In the genomic region with DNA sequence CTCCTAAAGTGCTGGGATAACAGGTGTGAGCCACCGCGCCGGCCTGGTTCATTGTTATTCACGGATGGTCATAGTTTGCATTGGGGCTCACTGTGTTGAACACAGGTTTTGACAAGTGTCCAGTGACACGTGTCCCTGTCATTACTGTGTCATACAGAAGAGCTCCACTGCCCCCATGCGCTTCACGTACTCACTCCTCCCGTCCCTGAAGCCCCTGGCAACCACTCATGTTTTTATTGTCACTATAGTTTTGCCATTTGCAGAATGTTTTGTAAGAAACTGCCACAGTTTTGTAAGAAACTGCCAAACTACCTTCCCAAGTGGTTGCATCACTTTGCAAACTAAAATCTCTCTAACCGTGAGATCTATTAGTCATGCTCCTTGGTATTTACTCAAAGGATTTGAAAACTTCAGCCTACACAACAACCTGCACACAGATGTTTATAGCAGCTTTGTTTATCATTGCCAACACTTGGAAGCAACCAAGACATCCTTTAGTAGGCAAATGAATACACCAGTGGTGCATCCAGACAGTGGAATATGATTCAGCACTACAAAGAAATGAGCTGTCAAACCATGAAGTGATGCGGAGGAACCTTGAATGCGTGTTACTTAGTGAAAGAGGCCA, we compare ENCODE assay signal across 1 cellular context.
TF ChIP-seq lines count a peak whose summit lies in the region.

No MANE protein-coding gene starts in this region.

TF ChIP-seq in K562, 482 proteins besides CTCF, POLR2A, EP300 and RAD21 (continued from another document and continues in another):
- no peak for TF ChIP-seq ZNF212 (CRISPR knock-in tag; IDR thresholded peaks at IDR 0.05)
- TF ChIP-seq SAFB2 (IDR thresholded peaks at IDR 0.05; ENCODE audit: borderline replicate concordance, low read depth, low read length, severe bottlenecking) = no peak
- TF ChIP-seq, protein P1, sequence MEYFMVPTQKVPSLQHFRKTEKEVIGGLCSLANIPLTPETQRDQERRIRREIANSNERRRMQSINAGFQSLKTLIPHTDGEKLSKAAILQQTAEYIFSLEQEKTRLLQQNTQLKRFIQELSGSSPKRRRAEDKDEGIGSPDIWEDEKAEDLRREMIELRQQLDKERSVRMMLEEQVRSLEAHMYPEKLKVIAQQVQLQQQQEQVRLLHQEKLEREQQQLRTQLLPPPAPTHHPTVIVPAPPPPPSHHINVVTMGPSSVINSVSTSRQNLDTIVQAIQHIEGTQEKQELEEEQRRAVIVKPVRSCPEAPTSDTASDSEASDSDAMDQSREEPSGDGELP (CRISPR knock-in tag; IDR thresholded peaks at IDR 0.05; ENCODE audit: borderline replicate concordance) = no peak
- TF ChIP-seq TCFL5 (CRISPR knock-in tag; conservative IDR thresholded peaks at IDR 0.05) = no peak
- no peak for TF ChIP-seq MCM2 (IDR thresholded peaks at IDR 0.05; ENCODE audit: low read depth)
- no peak for TF ChIP-seq ADNP (tag; IDR thresholded peaks at IDR 0.05)
- TF ChIP-seq, protein P2, sequence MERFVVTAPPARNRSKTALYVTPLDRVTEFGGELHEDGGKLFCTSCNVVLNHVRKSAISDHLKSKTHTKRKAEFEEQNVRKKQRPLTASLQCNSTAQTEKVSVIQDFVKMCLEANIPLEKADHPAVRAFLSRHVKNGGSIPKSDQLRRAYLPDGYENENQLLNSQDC (CRISPR knock-in tag; IDR thresholded peaks at IDR 0.05) = no peak
- TF ChIP-seq HDAC1 (IDR thresholded peaks at IDR 0.05) = no peak
- TF ChIP-seq, protein P3, sequence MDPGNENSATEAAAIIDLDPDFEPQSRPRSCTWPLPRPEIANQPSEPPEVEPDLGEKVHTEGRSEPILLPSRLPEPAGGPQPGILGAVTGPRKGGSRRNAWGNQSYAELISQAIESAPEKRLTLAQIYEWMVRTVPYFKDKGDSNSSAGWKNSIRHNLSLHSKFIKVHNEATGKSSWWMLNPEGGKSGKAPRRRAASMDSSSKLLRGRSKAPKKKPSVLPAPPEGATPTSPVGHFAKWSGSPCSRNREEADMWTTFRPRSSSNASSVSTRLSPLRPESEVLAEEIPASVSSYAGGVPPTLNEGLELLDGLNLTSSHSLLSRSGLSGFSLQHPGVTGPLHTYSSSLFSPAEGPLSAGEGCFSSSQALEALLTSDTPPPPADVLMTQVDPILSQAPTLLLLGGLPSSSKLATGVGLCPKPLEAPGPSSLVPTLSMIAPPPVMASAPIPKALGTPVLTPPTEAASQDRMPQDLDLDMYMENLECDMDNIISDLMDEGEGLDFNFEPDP (CRISPR knock-in tag; IDR thresholded peaks at IDR 0.05) = no peak
- TF ChIP-seq, protein P4, sequence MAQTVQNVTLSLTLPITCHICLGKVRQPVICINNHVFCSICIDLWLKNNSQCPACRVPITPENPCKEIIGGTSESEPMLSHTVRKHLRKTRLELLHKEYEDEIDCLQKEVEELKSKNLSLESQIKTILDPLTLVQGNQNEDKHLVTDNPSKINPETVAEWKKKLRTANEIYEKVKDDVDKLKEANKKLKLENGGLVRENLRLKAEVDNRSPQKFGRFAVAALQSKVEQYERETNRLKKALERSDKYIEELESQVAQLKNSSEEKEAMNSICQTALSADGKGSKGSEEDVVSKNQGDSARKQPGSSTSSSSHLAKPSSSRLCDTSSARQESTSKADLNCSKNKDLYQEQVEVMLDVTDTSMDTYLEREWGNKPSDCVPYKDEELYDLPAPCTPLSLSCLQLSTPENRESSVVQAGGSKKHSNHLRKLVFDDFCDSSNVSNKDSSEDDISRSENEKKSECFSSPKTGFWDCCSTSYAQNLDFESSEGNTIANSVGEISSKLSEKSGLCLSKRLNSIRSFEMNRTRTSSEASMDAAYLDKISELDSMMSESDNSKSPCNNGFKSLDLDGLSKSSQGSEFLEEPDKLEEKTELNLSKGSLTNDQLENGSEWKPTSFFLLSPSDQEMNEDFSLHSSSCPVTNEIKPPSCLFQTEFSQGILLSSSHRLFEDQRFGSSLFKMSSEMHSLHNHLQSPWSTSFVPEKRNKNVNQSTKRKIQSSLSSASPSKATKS (CRISPR knock-in tag; IDR thresholded peaks at IDR 0.05) = no peak
- TF ChIP-seq, protein P5, sequence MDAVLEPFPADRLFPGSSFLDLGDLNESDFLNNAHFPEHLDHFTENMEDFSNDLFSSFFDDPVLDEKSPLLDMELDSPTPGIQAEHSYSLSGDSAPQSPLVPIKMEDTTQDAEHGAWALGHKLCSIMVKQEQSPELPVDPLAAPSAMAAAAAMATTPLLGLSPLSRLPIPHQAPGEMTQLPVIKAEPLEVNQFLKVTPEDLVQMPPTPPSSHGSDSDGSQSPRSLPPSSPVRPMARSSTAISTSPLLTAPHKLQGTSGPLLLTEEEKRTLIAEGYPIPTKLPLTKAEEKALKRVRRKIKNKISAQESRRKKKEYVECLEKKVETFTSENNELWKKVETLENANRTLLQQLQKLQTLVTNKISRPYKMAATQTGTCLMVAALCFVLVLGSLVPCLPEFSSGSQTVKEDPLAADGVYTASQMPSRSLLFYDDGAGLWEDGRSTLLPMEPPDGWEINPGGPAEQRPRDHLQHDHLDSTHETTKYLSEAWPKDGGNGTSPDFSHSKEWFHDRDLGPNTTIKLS (IDR thresholded peaks at IDR 0.05; ENCODE audit: borderline replicate concordance, low read depth) = peak; percentile 55; the same call in 1 of the 2 replicates
- no peak for TF ChIP-seq TEAD4 (IDR thresholded peaks at IDR 0.05; ENCODE audit: low read length)
- TF ChIP-seq TEAD4 (CRISPR knock-in tag; IDR thresholded peaks at IDR 0.05; ENCODE audit: borderline replicate concordance) = no peak
- no peak for TF ChIP-seq POLR3G (IDR thresholded peaks at IDR 0.05; ENCODE audit: extremely low read depth, insufficient read length, insufficient replicate concordance)
- TF ChIP-seq RAD51 (IDR thresholded peaks at IDR 0.05; ENCODE audit: borderline replicate concordance, low read depth) = peak; percentile 25; the same call in 1 of the 2 replicates
- TF ChIP-seq, protein P6, sequence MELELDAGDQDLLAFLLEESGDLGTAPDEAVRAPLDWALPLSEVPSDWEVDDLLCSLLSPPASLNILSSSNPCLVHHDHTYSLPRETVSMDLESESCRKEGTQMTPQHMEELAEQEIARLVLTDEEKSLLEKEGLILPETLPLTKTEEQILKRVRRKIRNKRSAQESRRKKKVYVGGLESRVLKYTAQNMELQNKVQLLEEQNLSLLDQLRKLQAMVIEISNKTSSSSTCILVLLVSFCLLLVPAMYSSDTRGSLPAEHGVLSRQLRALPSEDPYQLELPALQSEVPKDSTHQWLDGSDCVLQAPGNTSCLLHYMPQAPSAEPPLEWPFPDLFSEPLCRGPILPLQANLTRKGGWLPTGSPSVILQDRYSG (tag; conservative IDR thresholded peaks at IDR 0.05; ENCODE audit: low read depth) = no peak
- TF ChIP-seq, protein P7, sequence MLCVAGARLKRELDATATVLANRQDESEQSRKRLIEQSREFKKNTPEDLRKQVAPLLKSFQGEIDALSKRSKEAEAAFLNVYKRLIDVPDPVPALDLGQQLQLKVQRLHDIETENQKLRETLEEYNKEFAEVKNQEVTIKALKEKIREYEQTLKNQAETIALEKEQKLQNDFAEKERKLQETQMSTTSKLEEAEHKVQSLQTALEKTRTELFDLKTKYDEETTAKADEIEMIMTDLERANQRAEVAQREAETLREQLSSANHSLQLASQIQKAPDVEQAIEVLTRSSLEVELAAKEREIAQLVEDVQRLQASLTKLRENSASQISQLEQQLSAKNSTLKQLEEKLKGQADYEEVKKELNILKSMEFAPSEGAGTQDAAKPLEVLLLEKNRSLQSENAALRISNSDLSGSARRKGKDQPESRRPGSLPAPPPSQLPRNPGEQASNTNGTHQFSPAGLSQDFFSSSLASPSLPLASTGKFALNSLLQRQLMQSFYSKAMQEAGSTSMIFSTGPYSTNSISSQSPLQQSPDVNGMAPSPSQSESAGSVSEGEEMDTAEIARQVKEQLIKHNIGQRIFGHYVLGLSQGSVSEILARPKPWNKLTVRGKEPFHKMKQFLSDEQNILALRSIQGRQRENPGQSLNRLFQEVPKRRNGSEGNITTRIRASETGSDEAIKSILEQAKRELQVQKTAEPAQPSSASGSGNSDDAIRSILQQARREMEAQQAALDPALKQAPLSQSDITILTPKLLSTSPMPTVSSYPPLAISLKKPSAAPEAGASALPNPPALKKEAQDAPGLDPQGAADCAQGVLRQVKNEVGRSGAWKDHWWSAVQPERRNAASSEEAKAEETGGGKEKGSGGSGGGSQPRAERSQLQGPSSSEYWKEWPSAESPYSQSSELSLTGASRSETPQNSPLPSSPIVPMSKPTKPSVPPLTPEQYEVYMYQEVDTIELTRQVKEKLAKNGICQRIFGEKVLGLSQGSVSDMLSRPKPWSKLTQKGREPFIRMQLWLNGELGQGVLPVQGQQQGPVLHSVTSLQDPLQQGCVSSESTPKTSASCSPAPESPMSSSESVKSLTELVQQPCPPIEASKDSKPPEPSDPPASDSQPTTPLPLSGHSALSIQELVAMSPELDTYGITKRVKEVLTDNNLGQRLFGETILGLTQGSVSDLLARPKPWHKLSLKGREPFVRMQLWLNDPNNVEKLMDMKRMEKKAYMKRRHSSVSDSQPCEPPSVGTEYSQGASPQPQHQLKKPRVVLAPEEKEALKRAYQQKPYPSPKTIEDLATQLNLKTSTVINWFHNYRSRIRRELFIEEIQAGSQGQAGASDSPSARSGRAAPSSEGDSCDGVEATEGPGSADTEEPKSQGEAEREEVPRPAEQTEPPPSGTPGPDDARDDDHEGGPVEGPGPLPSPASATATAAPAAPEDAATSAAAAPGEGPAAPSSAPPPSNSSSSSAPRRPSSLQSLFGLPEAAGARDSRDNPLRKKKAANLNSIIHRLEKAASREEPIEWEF (CRISPR knock-in tag; IDR thresholded peaks at IDR 0.05) = no peak
- no peak for TF ChIP-seq FOXJ2 (tag; IDR thresholded peaks at IDR 0.05)
- TF ChIP-seq CEBPG (CRISPR knock-in tag; IDR thresholded peaks at IDR 0.05) = no peak
- peak in 1 of 2 experiments; percentile 82; a peak in 2 of 4 replicates for TF ChIP-seq CEBPG (tag; conservative IDR thresholded peaks at IDR 0.05 in 1 of 2, IDR thresholded peaks at IDR 0.05 in 1 of 2)
- TF ChIP-seq, protein P8, sequence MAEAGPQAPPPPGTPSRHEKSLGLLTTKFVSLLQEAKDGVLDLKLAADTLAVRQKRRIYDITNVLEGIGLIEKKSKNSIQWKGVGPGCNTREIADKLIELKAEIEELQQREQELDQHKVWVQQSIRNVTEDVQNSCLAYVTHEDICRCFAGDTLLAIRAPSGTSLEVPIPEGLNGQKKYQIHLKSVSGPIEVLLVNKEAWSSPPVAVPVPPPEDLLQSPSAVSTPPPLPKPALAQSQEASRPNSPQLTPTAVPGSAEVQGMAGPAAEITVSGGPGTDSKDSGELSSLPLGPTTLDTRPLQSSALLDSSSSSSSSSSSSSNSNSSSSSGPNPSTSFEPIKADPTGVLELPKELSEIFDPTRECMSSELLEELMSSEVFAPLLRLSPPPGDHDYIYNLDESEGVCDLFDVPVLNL (CRISPR knock-in tag; IDR thresholded peaks at IDR 0.05; ENCODE audit: low read depth) = no peak
- no peak for TF ChIP-seq ZNF589 (CRISPR knock-in tag; IDR thresholded peaks at IDR 0.05; ENCODE audit: low read depth)
- TF ChIP-seq SIN3B (IDR thresholded peaks at IDR 0.05; ENCODE audit: low read depth) = no peak
- TF ChIP-seq ZFX (CRISPR knock-in tag; IDR thresholded peaks at IDR 0.05) = no peak
- no peak for TF ChIP-seq COPS2 (conservative IDR thresholded peaks at IDR 0.05)
- TF ChIP-seq, protein P9, sequence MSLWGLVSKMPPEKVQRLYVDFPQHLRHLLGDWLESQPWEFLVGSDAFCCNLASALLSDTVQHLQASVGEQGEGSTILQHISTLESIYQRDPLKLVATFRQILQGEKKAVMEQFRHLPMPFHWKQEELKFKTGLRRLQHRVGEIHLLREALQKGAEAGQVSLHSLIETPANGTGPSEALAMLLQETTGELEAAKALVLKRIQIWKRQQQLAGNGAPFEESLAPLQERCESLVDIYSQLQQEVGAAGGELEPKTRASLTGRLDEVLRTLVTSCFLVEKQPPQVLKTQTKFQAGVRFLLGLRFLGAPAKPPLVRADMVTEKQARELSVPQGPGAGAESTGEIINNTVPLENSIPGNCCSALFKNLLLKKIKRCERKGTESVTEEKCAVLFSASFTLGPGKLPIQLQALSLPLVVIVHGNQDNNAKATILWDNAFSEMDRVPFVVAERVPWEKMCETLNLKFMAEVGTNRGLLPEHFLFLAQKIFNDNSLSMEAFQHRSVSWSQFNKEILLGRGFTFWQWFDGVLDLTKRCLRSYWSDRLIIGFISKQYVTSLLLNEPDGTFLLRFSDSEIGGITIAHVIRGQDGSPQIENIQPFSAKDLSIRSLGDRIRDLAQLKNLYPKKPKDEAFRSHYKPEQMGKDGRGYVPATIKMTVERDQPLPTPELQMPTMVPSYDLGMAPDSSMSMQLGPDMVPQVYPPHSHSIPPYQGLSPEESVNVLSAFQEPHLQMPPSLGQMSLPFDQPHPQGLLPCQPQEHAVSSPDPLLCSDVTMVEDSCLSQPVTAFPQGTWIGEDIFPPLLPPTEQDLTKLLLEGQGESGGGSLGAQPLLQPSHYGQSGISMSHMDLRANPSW (CRISPR knock-in tag; IDR thresholded peaks at IDR 0.05) = no peak
- no peak for TF ChIP-seq TGIF2 (CRISPR knock-in tag; IDR thresholded peaks at IDR 0.05)
- TF ChIP-seq MECOM (CRISPR knock-in tag; IDR thresholded peaks at IDR 0.05) = no peak
- TF ChIP-seq CHD4 (IDR thresholded peaks at IDR 0.05; ENCODE audit: insufficient read depth, insufficient replicate concordance, low read depth, low read length, poor library complexity, severe bottlenecking) = no peak
- TF ChIP-seq RB1 (IDR thresholded peaks at IDR 0.05; ENCODE audit: low read depth) = no peak
- TF ChIP-seq, protein P10, sequence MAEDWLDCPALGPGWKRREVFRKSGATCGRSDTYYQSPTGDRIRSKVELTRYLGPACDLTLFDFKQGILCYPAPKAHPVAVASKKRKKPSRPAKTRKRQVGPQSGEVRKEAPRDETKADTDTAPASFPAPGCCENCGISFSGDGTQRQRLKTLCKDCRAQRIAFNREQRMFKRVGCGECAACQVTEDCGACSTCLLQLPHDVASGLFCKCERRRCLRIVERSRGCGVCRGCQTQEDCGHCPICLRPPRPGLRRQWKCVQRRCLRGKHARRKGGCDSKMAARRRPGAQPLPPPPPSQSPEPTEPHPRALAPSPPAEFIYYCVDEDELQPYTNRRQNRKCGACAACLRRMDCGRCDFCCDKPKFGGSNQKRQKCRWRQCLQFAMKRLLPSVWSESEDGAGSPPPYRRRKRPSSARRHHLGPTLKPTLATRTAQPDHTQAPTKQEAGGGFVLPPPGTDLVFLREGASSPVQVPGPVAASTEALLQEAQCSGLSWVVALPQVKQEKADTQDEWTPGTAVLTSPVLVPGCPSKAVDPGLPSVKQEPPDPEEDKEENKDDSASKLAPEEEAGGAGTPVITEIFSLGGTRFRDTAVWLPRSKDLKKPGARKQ (CRISPR knock-in tag; IDR thresholded peaks at IDR 0.05) = no peak
- TF ChIP-seq KDM5B (IDR thresholded peaks at IDR 0.05; ENCODE audit: insufficient replicate concordance, low read depth, low read length) = no peak
- TF ChIP-seq CBX1 (IDR thresholded peaks at IDR 0.05; ENCODE audit: low read depth) = no peak
- TF ChIP-seq, protein P11, sequence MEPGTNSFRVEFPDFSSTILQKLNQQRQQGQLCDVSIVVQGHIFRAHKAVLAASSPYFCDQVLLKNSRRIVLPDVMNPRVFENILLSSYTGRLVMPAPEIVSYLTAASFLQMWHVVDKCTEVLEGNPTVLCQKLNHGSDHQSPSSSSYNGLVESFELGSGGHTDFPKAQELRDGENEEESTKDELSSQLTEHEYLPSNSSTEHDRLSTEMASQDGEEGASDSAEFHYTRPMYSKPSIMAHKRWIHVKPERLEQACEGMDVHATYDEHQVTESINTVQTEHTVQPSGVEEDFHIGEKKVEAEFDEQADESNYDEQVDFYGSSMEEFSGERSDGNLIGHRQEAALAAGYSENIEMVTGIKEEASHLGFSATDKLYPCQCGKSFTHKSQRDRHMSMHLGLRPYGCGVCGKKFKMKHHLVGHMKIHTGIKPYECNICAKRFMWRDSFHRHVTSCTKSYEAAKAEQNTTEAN (CRISPR knock-in tag; IDR thresholded peaks at IDR 0.05) = no peak
- TF ChIP-seq, protein P12, sequence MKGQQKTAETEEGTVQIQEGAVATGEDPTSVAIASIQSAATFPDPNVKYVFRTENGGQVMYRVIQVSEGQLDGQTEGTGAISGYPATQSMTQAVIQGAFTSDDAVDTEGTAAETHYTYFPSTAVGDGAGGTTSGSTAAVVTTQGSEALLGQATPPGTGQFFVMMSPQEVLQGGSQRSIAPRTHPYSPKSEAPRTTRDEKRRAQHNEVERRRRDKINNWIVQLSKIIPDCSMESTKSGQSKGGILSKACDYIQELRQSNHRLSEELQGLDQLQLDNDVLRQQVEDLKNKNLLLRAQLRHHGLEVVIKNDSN (CRISPR knock-in tag; IDR thresholded peaks at IDR 0.05) = peak; percentile 57
